In genomic region chr2:229205704-229206103, GRCh38 we compare ENCODE assay signal across 17 cellular contexts.
"Had no signal": no experiment of that assay in that cellular context is flagged by ENCODE, and none has a peak within 500 bp of the region (broad histone marks: within the 10 kb centered on the region; RNA-seq: fewer than 3 reads in every experiment).

No MANE protein-coding gene starts in this region.

- ATAC-seq: activated CD8-positive, alpha-beta T cell treated with anti-CD3 and anti-CD28 coated beads for 36 hours; activated naive CD4-positive, alpha-beta T cell treated with anti-CD3 and anti-CD28 coated beads, Interleukin-2, amount 50 U/mL, for 72 hours; activated T-cell treated with anti-CD3 and anti-CD28 coated beads, Interleukin-2, amount 50 U/mL, for 4 hours; heart right ventricle; lower lobe of right lung; stimulated activated naive CD8-positive, alpha-beta T cell treated with anti-CD3 and anti-CD28 coated beads, Interleukin-15, amount 100 ng/mL, for 72 hours; WTC11 had no signal

- DNase-seq: activated CD4-positive, alpha-beta T cell treated with anti-CD3 and anti-CD28 coated beads for 4 hours; activated CD8-positive, alpha-beta T cell treated with anti-CD3 and anti-CD28 coated beads for 36 hours; activated effector memory CD4-positive, alpha-beta T cell treated with anti-CD3 and anti-CD28 coated beads, Interleukin-2, amount 50 U/mL, for 16 hours; activated T-cell treated with anti-CD3 and anti-CD28 coated beads, Interleukin-2, amount 50 U/mL, for 4 hours; amniotic stem cell; central memory CD4-positive, alpha-beta T cell; colonic mucosa; heart right ventricle; lower lobe of right lung; ovary; stimulated activated naive CD8-positive, alpha-beta T cell treated with anti-CD3 and anti-CD28 coated beads, Interleukin-15, amount 100 ng/mL, for 72 hours; T-helper 2 cell had no signal

- FAIRE-seq: endothelial cell of umbilical vein, frontal cortex had no signal

- H3K4me3 ChIP-seq: colonic mucosa, heart right ventricle, lower lobe of right lung, ovary, skin epidermis had no signal
